In genomic region chr13:101552797-101553196, GRCh38 we compare ENCODE assay signal across 19 cellular contexts.
A peak's percentile ranks its signal among the peaks of the same experiment; 100 is the strongest.
DNase-seq lines count a peak whose midpoint lies in the region; ATAC-seq and TF ChIP-seq lines count a peak whose summit lies in the region.
"Had no signal": no experiment of that assay in that cellular context is flagged by ENCODE, and none has a peak within 500 bp of the region (broad histone marks: within the 10 kb centered on the region; RNA-seq: fewer than 3 reads in every experiment).

No MANE protein-coding gene starts in this region.

- TF ChIP-seq CTCF in BJ (IDR thresholded peaks at IDR 0.05; ENCODE audit: insufficient read depth, low read depth, low read length) (no peak), epithelial cell of esophagus (IDR thresholded peaks at IDR 0.05; ENCODE audit: insufficient read depth, low read depth, low read length, missing control alignments) (no peak), nephron progenitor cell (IDR thresholded peaks at IDR 0.05) (no peak), GM13977 (IDR thresholded peaks at IDR 0.05; ENCODE audit: extremely low read depth, insufficient read depth, missing control alignments) (no peak)

- H3K27me3 Mint-ChIP-seq in nephron progenitor cell (ENCODE audit: low read depth, poor library complexity), result no peaks in the 10 kb centered on the region

- no peak overlapping the region for H3K4me3 ChIP-seq in BJ (ENCODE audit: low read depth, low read length)
- no peak overlapping the region for H3K4me3 ChIP-seq in epithelial cell of esophagus (ENCODE audit: low read length)
- H3K4me3 ChIP-seq: ovary, upper lobe of left lung had no signal

- H3K36me3 Mint-ChIP-seq in nephron progenitor cell (ENCODE audit: low read depth), result no peaks in the 10 kb centered on the region
- H3K36me3 Mint-ChIP-seq: stimulated activated naive B cell treated with anti-CD40 and anti-IgM and Interleukin-4, amounts not matched to agents 10 μg/mL and 1 μg/mL and 100 μg/mL, for 72 hours had no signal

- H3K27ac Mint-ChIP-seq in nephron progenitor cell, result peak overlapping the region; percentile 8
- H3K27ac Mint-ChIP-seq: activated CD4-positive, alpha-beta T cell treated with anti-CD3 and anti-CD28 coated beads for 36 hours; endodermal cell; stimulated activated naive B cell treated with anti-CD40 and anti-IgM and Interleukin-4, amounts not matched to agents 10 μg/mL and 1 μg/mL and 100 μg/mL, for 72 hours had no signal

- POLR2A ChIA-PET in BJ (lab: Charles Lee), result no interaction called here

- DNase-seq in BJ (ENCODE audit: low read depth) (peak; percentile 41), M059J (ENCODE audit: low read depth) (peak; percentile 39), epithelial cell of esophagus (ENCODE audit: low read depth) (peak; percentile 11), nephron progenitor cell (no peak), NCI-H1436 treated with DMSO at 0.1 percent for 48 hours (lab: John Stamatoyannopoulos, UW) (no peak), GM13977 (ENCODE audit: low spot score) (no peak)
- DNase-seq: activated CD4-positive, alpha-beta T cell treated with anti-CD3 and anti-CD28 coated beads for 36 hours; activated CD8-positive, alpha-beta memory T cell treated with anti-CD3 and anti-CD28 coated beads, Interleukin-2, amount 50 U/mL, for 4 hours; activated naive CD4-positive, alpha-beta T cell treated with anti-CD3 and anti-CD28 coated beads, Interleukin-2, amount 50 U/mL, for 16 hours; endodermal cell; NK-92 treated with Interleukin-12 subunit alpha and Interleukin-12 subunit beta, amount 100 ng/mL, for 24 hours; ovary; small intestine; stimulated activated naive B cell treated with anti-CD40 and anti-IgM and Interleukin-4, amounts not matched to agents 10 μg/mL and 1 μg/mL and 100 μg/mL, for 72 hours; upper lobe of left lung had no signal

- no peak for ATAC-seq in HG03565 (IDR thresholded peaks at IDR 0.05; ENCODE audit: unreplicated experiment)
- ATAC-seq in HG02885 (IDR thresholded peaks at IDR 0.05; ENCODE audit: poor library complexity, unreplicated experiment), result no peak
- ATAC-seq: activated CD4-positive, alpha-beta T cell treated with anti-CD3 and anti-CD28 coated beads for 36 hours; Right ventricle myocardium inferior; stimulated activated naive B cell treated with anti-CD40 and anti-IgM and Interleukin-4, amounts not matched to agents 10 μg/mL and 1 μg/mL and 100 μg/mL, for 72 hours had no signal

- no peaks in the 10 kb centered on the region for H3K9me3 Mint-ChIP-seq in nephron progenitor cell
- H3K9me3 Mint-ChIP-seq: central memory CD8-positive, alpha-beta T cell; endodermal cell; stimulated activated naive B cell treated with anti-CD40 and anti-IgM and Interleukin-4, amounts not matched to agents 10 μg/mL and 1 μg/mL and 100 μg/mL, for 72 hours had no signal

- in situ Hi-C loops in GM13977 (cut with MboI; ENCODE audit: low pct_unique_long_range_greater_than_20kb, low sequenced_read_pairs, unreplicated experiment), result no loop called here

- no peaks in the 10 kb centered on the region for H3K36me3 ChIP-seq in BJ (ENCODE audit: control insufficient read depth, insufficient read depth, low read length)
- H3K36me3 ChIP-seq: ovary, upper lobe of left lung had no signal

- CTCF ChIA-PET in BJ (lab: Yijun Ruan, JAX), result no interaction called here

- no peak overlapping the region for H3K4me3 Mint-ChIP-seq in nephron progenitor cell
- H3K4me3 Mint-ChIP-seq: activated CD4-positive, alpha-beta T cell treated with anti-CD3 and anti-CD28 coated beads for 36 hours; central memory CD8-positive, alpha-beta T cell; endodermal cell; stimulated activated naive B cell treated with anti-CD40 and anti-IgM and Interleukin-4, amounts not matched to agents 10 μg/mL and 1 μg/mL and 100 μg/mL, for 72 hours had no signal

- H3K4me1 Mint-ChIP-seq in nephron progenitor cell, result peaks cover 36% of the 10 kb centered on the region
- H3K4me1 Mint-ChIP-seq: activated CD4-positive, alpha-beta T cell treated with anti-CD3 and anti-CD28 coated beads for 36 hours; central memory CD8-positive, alpha-beta T cell; endodermal cell; stimulated activated naive B cell treated with anti-CD40 and anti-IgM and Interleukin-4, amounts not matched to agents 10 μg/mL and 1 μg/mL and 100 μg/mL, for 72 hours had no signal

- no peaks in the 10 kb centered on the region for H3K27me3 ChIP-seq in BJ (ENCODE audit: control insufficient read depth, insufficient read depth, low read length)
- H3K27me3 ChIP-seq: ovary, upper lobe of left lung had no signal

Comparison
In these comparisons a context has a peak if more than half of its experiments do, and no peak if none do; other contexts are left out.
1. DNase-seq: peak in BJ (single experiment), M059J (single experiment) and epithelial cell of esophagus (single experiment); none in nephron progenitor cell (single experiment), NCI-H1436 treated with DMSO at 0.1 percent for 48 hours (single experiment) and GM13977 (single experiment).